8 cellular contexts compared by ENCODE assay signal in the genomic region with DNA sequence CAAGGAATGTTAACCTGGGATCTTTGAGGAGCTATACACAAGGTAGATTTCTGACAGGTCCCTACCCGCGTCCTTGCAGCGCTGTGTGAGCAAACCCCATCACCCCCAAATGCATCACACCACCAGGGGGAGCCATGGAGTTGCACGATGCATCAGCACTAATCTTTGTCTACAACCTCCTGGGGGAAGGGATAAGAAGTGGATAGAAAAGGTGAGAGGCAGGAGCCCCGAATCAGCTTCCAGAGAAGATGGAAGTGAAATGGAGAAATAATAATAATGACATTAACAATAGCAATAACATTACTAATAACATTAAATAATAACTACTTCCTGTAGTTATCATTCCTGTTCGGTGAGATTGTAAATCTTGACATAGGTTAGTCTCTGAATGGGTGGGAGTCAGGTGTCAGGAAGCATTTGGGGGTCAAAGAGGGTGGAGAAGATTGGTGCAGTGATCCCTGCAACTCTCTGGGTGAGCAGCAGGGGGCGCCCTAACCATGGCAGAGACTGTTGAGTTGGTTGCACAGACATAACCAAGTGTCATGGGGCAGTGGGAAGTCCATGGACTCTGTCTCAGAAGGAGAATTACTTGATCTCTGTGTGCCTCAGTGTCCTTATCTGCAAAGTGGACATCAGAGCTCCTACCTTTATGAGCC. TPM values are rescaled to one million over a fixed set of nuclear protein-coding genes. Genes with fewer than 3 reads are reported as not detected.
A peak's percentile ranks its signal among the peaks of the same experiment; 100 is the strongest.
DNase-seq lines count a peak whose midpoint lies in the region; ATAC-seq, FAIRE-seq and TF ChIP-seq lines count a peak whose summit lies in the region.

No MANE protein-coding gene starts in this region.

- POLR2A ChIA-PET in A549 (lab: Yijun Ruan, JAX) (no interaction called here), PC-9 (lab: Charles Lee; ENCODE audit: unreplicated experiment) (no interaction called here)

- intact Hi-C loops in PC-9 (cut with micrococcal nuclease; ENCODE audit: unreplicated experiment) = no loop called here

- DNase-seq in A549 (ENCODE audit: low read depth in 1 of 2, low spot score in 1 of 2) = peak; percentile 41 to 67
- DNase-seq in GM12892 (ENCODE audit: insufficient read length) = no peak
- DNase-seq in PC-9 = peak in 1 of 2 experiments; percentile 33
- peak; percentile 75 for DNase-seq in activated T-cell treated with anti-CD3 and anti-CD28 coated beads, Interleukin-2, amount 50 U/mL, for 4 hours
- DNase-seq in germinal center (ENCODE audit: low spot score) = peak; percentile 42
- peak; percentile 39 for DNase-seq in retina
- no peak for DNase-seq in NCI-H524 treated with DMSO at 0.1 percent for 48 hours (lab: John Stamatoyannopoulos, UW)

- peaks cover 6% of the 10 kb centered on the region for H3K4me1 Mint-ChIP-seq in activated T-cell treated with anti-CD3 and anti-CD28 coated beads, Interleukin-2, amount 50 U/mL, for 4 hours (ENCODE audit: low read depth)

- no TSS peak for BruUV-seq in PC-9 (replicated peaks; lab: Mats Ljungman, UMichigan)

- peak; percentile 57 for TF ChIP-seq CTCF in A549 (IDR thresholded peaks at IDR 0.05)
- TF ChIP-seq CTCF in PC-9 (conservative IDR thresholded peaks at IDR 0.05) = peak; percentile 89

- TF ChIP-seq EP300 in A549 (IDR thresholded peaks at IDR 0.05) = no peak

- no peak overlapping the region for H3K4me2 ChIP-seq in A549
- no peak overlapping the region for H3K4me2 ChIP-seq in PC-9

- H3K4me1 ChIP-seq in A549 (no peaks in the 10 kb centered on the region), PC-9 (replicated peaks; ENCODE audit: insufficient read depth) (no peaks in the 10 kb centered on the region)

- H3K27ac ChIP-seq in A549 = no peak overlapping the region
- H3K27ac ChIP-seq in PC-9 = no peak overlapping the region

- CTCF ChIA-PET in A549 (lab: Yijun Ruan, JAX) = interaction anchor here (0.6 to 3.1 kb wide), 25 partner anchors 9 to 435 kb away, joined by 3 to 31 read pairs (median 4); no protein-coding TSS in a partner anchor
- CTCF ChIA-PET in PC-9 (lab: Charles Lee) = interaction anchor here (0.5 kb wide), 1 partner anchor 498 kb away, joined by 7 read pairs; no protein-coding TSS in a partner anchor

- H3K9me3 ChIP-seq in A549 (no peaks in the 10 kb centered on the region), PC-9 (ENCODE audit: insufficient read depth, low read depth) (no peaks in the 10 kb centered on the region)

- no peaks in the 10 kb centered on the region for H4K20me1 ChIP-seq in PC-9 (ENCODE audit: insufficient read depth)

- H3F3A ChIP-seq in PC-9 (ENCODE audit: insufficient read depth, low read depth) = no peaks in the 10 kb centered on the region

- H3K27me3 ChIP-seq in PC-9 (ENCODE audit: insufficient read depth, low read depth) = peaks cover 81% of the 10 kb centered on the region

- no peaks in the 10 kb centered on the region for H3K36me3 ChIP-seq in PC-9 (ENCODE audit: low read depth)

- H3K9me2 ChIP-seq in PC-9 (ENCODE audit: insufficient read depth) = no peaks in the 10 kb centered on the region

- ATAC-seq in A549 = peak; percentile 51 to 84; a peak in 5 of 6 replicates
- ATAC-seq in activated T-cell treated with anti-CD3 and anti-CD28 coated beads, Interleukin-2, amount 50 U/mL, for 4 hours = peak; percentile 68 to 80
- ATAC-seq in GM19324 (IDR thresholded peaks at IDR 0.05; ENCODE audit: low FRiP score, unreplicated experiment) = no peak

- H3K79me2 ChIP-seq in PC-9 (ENCODE audit: low read depth) = no peaks in the 10 kb centered on the region

- H3K36me3 Mint-ChIP-seq in activated T-cell treated with anti-CD3 and anti-CD28 coated beads, Interleukin-2, amount 50 U/mL, for 4 hours (ENCODE audit: insufficient read depth) = no peaks in the 10 kb centered on the region

- H3K27me3 Mint-ChIP-seq in activated T-cell treated with anti-CD3 and anti-CD28 coated beads, Interleukin-2, amount 50 U/mL, for 4 hours (ENCODE audit: low read depth) = peaks cover 4% of the 10 kb centered on the region

- H3K9me3 Mint-ChIP-seq in activated T-cell treated with anti-CD3 and anti-CD28 coated beads, Interleukin-2, amount 50 U/mL, for 4 hours = no peaks in the 10 kb centered on the region

- no peak for TF ChIP-seq POLR2A in A549 (IDR thresholded peaks at IDR 0.05; ENCODE audit: low read length)
- TF ChIP-seq POLR2A in GM12892 (IDR thresholded peaks at IDR 0.05; ENCODE audit: low read depth, low read length) = no peak

- peak; percentile 32 for FAIRE-seq in A549 (lab: Jason Lieb, UNC)
- FAIRE-seq in GM12892 (lab: Jason Lieb, UNC) = peak; percentile 90

- 24% methylated on average over 7 of the region's 7 CpGs for WGBS in A549 (ENCODE audit: missing lambda C conversion rate)

- peak; percentile 50 to 64; a peak in 4 of 5 replicates for TF ChIP-seq RAD21 in A549 (conservative IDR thresholded peaks at IDR 0.05 in 1 of 2, IDR thresholded peaks at IDR 0.05 in 1 of 2)

- H3K4me3 ChIP-seq in A549 = no peak overlapping the region
- H3K4me3 ChIP-seq in PC-9 = no peak overlapping the region

- no peak overlapping the region for H3K4me3 Mint-ChIP-seq in activated T-cell treated with anti-CD3 and anti-CD28 coated beads, Interleukin-2, amount 50 U/mL, for 4 hours

- no peak overlapping the region for H2AFZ ChIP-seq in PC-9

TF ChIP-seq in A549, 52 proteins besides CTCF, POLR2A, EP300 and RAD21:
- TF ChIP-seq TFCP2L1 (CRISPR knock-in tag; IDR thresholded peaks at IDR 0.05) (no peak), KDM5A (IDR thresholded peaks at IDR 0.05) (no peak), CHD2 (IDR thresholded peaks at IDR 0.05; ENCODE audit: low read length, partially characterized antibody) (no peak), NFE2L2 (conservative IDR thresholded peaks at IDR 0.05; ENCODE audit: low read length) (0 out of 2 replicates have a peak, but pooled peaks have one; percentile 1), SMC3 (IDR thresholded peaks at IDR 0.05) (peak; percentile 33; the same call in 1 of the 3 replicates), MAFK (IDR thresholded peaks at IDR 0.05; ENCODE audit: partially characterized antibody) (peak; percentile 29)
TF ChIP-seq in A549: peak in this region for 3.

RNA-seq across cellular contexts. Expression of a gene that starts 16.5 kb away (rescaled TPM):
- polyA plus RNA-seq in A549 (2011; rRNA removed) (not detected in 2 replicates), A549 (2017; fragmentation: RNase III; extraction: RNeasy Plus Mini Kit Qiagen cat#74134 plus additional on column Dnase treatment) (not detected in 3 replicates)
- not detected in 2 replicates for polyA plus RNA-seq in A549 (2012; cell fraction: cytosol; rRNA removed)
- not detected in 2 replicates for polyA plus RNA-seq in A549 (2012; cell fraction: nucleus; rRNA removed)
- polyA minus RNA-seq in A549 (2011; rRNA and poly(A)+ RNA removed) = not detected in 2 replicates
- polyA plus RNA-seq in GM12892 (2012; ENCODE audit: missing spikeins) = not detected
- not detected in 2 replicates for total RNA-seq in PC-9 (2021)
- under 1 TPM in 1 of 3 donors, not detected in 2; 0.16 TPM for total RNA-seq in activated T-cell treated with anti-CD3 and anti-CD28 coated beads, Interleukin-2, amount 50 U/mL, for 4 hours

RNA-seq across cellular contexts. Expression of a gene that starts 33.9 kb away (rescaled TPM):
- polyA plus RNA-seq in A549 (2011; rRNA removed) (not detected in 2 replicates), A549 (2017; fragmentation: RNase III; extraction: RNeasy Plus Mini Kit Qiagen cat#74134 plus additional on column Dnase treatment) (not detected in 3 replicates)
- not detected in 2 replicates for polyA plus RNA-seq in A549 (2012; cell fraction: cytosol; rRNA removed)
- polyA plus RNA-seq in A549 (2012; cell fraction: nucleus; rRNA removed) = not detected in 2 replicates
- not detected in 2 replicates for polyA minus RNA-seq in A549 (2011; rRNA and poly(A)+ RNA removed)
- polyA plus RNA-seq in GM12892 (2012; ENCODE audit: missing spikeins) = not detected
- not detected in 2 replicates for total RNA-seq in PC-9 (2021)
- total RNA-seq in activated T-cell treated with anti-CD3 and anti-CD28 coated beads, Interleukin-2, amount 50 U/mL, for 4 hours = under 1 TPM; 0.22 to 0.43 (median 0.37) TPM

RNA-seq across cellular contexts. Expression of a gene that starts 50.4 kb away (rescaled TPM):
- polyA plus RNA-seq in A549 (2011; rRNA removed) (4.1 and 4.5 TPM in 2 replicates), A549 (2017; fragmentation: RNase III; extraction: RNeasy Plus Mini Kit Qiagen cat#74134 plus additional on column Dnase treatment) (7.0 to 7.4 TPM (median 7.3 TPM) in 3 replicates)
- 12.7 and 18.3 TPM in 2 replicates for polyA plus RNA-seq in A549 (2012; cell fraction: cytosol; rRNA removed)
- 23.6 and 38.1 TPM in 2 replicates for polyA plus RNA-seq in A549 (2012; cell fraction: nucleus; rRNA removed)
- 6.0 and 6.5 TPM in 2 replicates for polyA minus RNA-seq in A549 (2011; rRNA and poly(A)+ RNA removed)
- 0.68 TPM for polyA plus RNA-seq in GM12892 (2012; ENCODE audit: missing spikeins)
- total RNA-seq in PC-9 (2021) = 7.2 and 12.6 TPM in 2 replicates
- total RNA-seq in activated T-cell treated with anti-CD3 and anti-CD28 coated beads, Interleukin-2, amount 50 U/mL, for 4 hours = 10 to 100 TPM; 24.1 to 29.3 (median 27.7) TPM

Comparison
In these comparisons a context has a peak if more than half of its experiments do, and no peak if none do; other contexts are left out.
1. DNase-seq: peak in A549 (2 of 2), activated T-cell treated with anti-CD3 and anti-CD28 coated beads, Interleukin-2, amount 50 U/mL, for 4 hours (single experiment), germinal center (single experiment) and retina (single experiment); none in GM12892 (single experiment) and NCI-H524 treated with DMSO at 0.1 percent for 48 hours (single experiment).